1 cellular context compared by ENCODE assay signal in the genomic region with DNA sequence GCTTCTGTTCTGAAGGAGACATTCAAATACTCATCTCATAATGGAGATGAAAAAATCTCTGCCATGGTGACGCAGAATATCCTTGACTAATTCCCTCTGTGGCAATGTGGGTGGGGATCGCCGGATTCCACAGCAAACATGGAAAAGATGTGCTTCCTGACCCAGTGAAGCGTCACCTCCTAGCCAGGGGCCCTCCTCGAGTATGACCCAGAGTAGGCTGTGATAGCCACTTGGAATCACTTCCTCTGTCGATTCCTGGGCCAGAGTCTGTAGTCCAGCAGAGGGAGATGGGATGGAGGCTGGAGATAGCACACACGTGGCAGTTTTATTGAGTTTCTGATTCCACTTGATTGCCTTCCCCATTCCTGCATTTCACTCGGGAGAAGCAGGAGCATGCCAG.
TF ChIP-seq lines count a peak whose summit lies in the region.

No MANE protein-coding gene starts in this region.

TF ChIP-seq in GM23338, 12 proteins besides CTCF, POLR2A, EP300 and RAD21:
- TF ChIP-seq, protein P1, sequence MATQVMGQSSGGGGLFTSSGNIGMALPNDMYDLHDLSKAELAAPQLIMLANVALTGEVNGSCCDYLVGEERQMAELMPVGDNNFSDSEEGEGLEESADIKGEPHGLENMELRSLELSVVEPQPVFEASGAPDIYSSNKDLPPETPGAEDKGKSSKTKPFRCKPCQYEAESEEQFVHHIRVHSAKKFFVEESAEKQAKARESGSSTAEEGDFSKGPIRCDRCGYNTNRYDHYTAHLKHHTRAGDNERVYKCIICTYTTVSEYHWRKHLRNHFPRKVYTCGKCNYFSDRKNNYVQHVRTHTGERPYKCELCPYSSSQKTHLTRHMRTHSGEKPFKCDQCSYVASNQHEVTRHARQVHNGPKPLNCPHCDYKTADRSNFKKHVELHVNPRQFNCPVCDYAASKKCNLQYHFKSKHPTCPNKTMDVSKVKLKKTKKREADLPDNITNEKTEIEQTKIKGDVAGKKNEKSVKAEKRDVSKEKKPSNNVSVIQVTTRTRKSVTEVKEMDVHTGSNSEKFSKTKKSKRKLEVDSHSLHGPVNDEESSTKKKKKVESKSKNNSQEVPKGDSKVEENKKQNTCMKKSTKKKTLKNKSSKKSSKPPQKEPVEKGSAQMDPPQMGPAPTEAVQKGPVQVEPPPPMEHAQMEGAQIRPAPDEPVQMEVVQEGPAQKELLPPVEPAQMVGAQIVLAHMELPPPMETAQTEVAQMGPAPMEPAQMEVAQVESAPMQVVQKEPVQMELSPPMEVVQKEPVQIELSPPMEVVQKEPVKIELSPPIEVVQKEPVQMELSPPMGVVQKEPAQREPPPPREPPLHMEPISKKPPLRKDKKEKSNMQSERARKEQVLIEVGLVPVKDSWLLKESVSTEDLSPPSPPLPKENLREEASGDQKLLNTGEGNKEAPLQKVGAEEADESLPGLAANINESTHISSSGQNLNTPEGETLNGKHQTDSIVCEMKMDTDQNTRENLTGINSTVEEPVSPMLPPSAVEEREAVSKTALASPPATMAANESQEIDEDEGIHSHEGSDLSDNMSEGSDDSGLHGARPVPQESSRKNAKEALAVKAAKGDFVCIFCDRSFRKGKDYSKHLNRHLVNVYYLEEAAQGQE (IDR thresholded peaks at IDR 0.05; ENCODE audit: unreplicated experiment), result no peak
- TF ChIP-seq STAT1 (IDR thresholded peaks at IDR 0.05; ENCODE audit: unreplicated experiment), result no peak
- TF ChIP-seq POLR2AphosphoS5 (IDR thresholded peaks at IDR 0.05; ENCODE audit: low read depth), result no peak
- TF ChIP-seq JUNB (IDR thresholded peaks at IDR 0.05; ENCODE audit: unreplicated experiment), result no peak
- TF ChIP-seq EZH2 (IDR thresholded peaks at IDR 0.05; ENCODE audit: low read depth, unreplicated experiment), result no peak
TF ChIP-seq in GM23338: peak in this region for 0.
